In the genomic region with DNA sequence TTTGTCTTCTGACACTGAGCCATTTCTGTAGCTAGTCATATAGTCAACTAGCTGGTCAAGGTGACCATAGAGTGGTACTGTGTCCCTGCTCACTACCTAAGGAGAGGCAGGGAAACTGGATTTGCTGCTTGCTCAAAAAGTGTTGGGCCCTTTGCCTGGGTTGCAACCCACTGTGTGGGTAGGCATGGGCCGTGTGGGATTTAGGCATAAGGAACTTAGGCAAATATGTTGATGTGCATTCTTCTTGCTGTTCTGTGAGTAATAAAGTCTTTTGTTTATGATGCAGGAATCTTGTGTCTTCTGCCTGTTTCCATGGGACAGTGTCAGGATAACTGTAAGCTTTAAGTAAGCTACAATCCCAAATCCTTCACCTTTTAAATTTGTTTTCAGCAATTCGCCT, we compare ENCODE assay signal across 1 cellular context.
TF ChIP-seq lines count a peak whose summit lies in the region.

No MANE protein-coding gene starts in this region.

TF ChIP-seq in K562, 482 proteins besides CTCF, POLR2A, EP300 and RAD21:
- TF ChIP-seq, protein P1, sequence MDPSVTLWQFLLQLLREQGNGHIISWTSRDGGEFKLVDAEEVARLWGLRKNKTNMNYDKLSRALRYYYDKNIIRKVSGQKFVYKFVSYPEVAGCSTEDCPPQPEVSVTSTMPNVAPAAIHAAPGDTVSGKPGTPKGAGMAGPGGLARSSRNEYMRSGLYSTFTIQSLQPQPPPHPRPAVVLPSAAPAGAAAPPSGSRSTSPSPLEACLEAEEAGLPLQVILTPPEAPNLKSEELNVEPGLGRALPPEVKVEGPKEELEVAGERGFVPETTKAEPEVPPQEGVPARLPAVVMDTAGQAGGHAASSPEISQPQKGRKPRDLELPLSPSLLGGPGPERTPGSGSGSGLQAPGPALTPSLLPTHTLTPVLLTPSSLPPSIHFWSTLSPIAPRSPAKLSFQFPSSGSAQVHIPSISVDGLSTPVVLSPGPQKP (CRISPR knock-in tag; IDR thresholded peaks at IDR 0.05): no peak
- TF ChIP-seq, protein P2, sequence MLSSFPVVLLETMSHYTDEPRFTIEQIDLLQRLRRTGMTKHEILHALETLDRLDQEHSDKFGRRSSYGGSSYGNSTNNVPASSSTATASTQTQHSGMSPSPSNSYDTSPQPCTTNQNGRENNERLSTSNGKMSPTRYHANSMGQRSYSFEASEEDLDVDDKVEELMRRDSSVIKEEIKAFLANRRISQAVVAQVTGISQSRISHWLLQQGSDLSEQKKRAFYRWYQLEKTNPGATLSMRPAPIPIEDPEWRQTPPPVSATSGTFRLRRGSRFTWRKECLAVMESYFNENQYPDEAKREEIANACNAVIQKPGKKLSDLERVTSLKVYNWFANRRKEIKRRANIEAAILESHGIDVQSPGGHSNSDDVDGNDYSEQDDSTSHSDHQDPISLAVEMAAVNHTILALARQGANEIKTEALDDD (IDR thresholded peaks at IDR 0.05): 0 out of 2 replicates have a peak, but pooled peaks have one; percentile 32
